11 cellular contexts compared by ENCODE assay signal in genomic region chr11:76911415-76911808, GRCh38.
"Had no signal": no experiment of that assay in that cellular context is flagged by ENCODE, and none has a peak within 500 bp of the region (broad histone marks: within the 10 kb centered on the region; RNA-seq: fewer than 3 reads in every experiment).

No MANE protein-coding gene starts in this region.

- H3K9me3 ChIP-seq: neutrophil had no signal

- H3K27ac ChIP-seq: brain microvascular endothelial cell, neutrophil had no signal

- ATAC-seq: activated CD4-positive, CD25-positive, alpha-beta regulatory T cell treated with anti-CD3 and anti-CD28 coated beads, Interleukin-2, amount 50 U/mL, for 24 hours; effector memory CD8-positive, alpha-beta T cell had no signal

- H3K36me3 ChIP-seq: brain microvascular endothelial cell, neutrophil, upper lobe of left lung had no signal

- H3K27me3 ChIP-seq: brain microvascular endothelial cell, neutrophil, upper lobe of left lung had no signal

- DNase-seq: activated T-cell treated with anti-CD3 and anti-CD28 coated beads, Interleukin-2, amount 50 U/mL, for 1 hour; amygdala; brain microvascular endothelial cell; cerebellar nuclear complex; effector memory CD8-positive, alpha-beta T cell; midbrain; naive B cell; stimulated activated naive CD4-positive, alpha-beta T cell had no signal
